Comparison of ENCODE assay signal across 8 cellular contexts in genomic region chr22:28217277-28217676, GRCh38.
"Had no signal": no experiment of that assay in that cellular context is flagged by ENCODE, and none has a peak within 500 bp of the region (broad histone marks: within the 10 kb centered on the region; RNA-seq: fewer than 3 reads in every experiment).

No MANE protein-coding gene starts in this region.

- H3K27ac ChIP-seq: HL-60 had no signal

- H3K36me3 Mint-ChIP-seq: IgD-negative memory B cell had no signal

- ATAC-seq: HepG2, K562 had no signal

- H3K4me3 ChIP-seq: K562 had no signal

- H3K4me3 Mint-ChIP-seq: IgD-negative memory B cell had no signal

- DNase-seq: IMR-90, KBM-7, KG1 had no signal

- H3K27ac Mint-ChIP-seq: IgD-negative memory B cell had no signal

- FAIRE-seq: HepG2, HTR-8/SVneo, K562 had no signal

- H3K4me1 Mint-ChIP-seq: IgD-negative memory B cell had no signal
